17 cellular contexts compared by ENCODE assay signal in genomic region chr11:30553521-30554110, GRCh38. TPM values are rescaled to one million over a fixed set of nuclear protein-coding genes. Genes with fewer than 3 reads are reported as not detected.
A peak's percentile ranks its signal among the peaks of the same experiment; 100 is the strongest.
DNase-seq lines count a peak whose midpoint lies in the region; ATAC-seq and TF ChIP-seq lines count a peak whose summit lies in the region.
"Had no signal": no experiment of that assay in that cellular context is flagged by ENCODE, and none has a peak within 500 bp of the region (broad histone marks: within the 10 kb centered on the region; RNA-seq: fewer than 3 reads in every experiment).

No MANE protein-coding gene starts in this region.

- DNase-seq in NT2/D1 (ENCODE audit: low read depth, low spot score) = peak; percentile 27
- no peak for DNase-seq in endothelial cell (ENCODE audit: low spot score)
- no peak for DNase-seq in mesothelial cell of epicardium (ENCODE audit: low spot score in 2 of 2, unreplicated experiment in 2 of 2)
- no peak for DNase-seq in stimulated activated CD8-positive, alpha-beta memory T cell treated with anti-CD3 and anti-CD28 coated beads, Interleukin-4, amount 100 ng/mL, for 48 hours
- no peak for DNase-seq in substantia nigra (lab: John Stamatoyannopoulos, UW)
- DNase-seq in stimulated activated naive CD8-positive, alpha-beta T cell treated with anti-CD3 and anti-CD28 coated beads, Interleukin-15, amount 100 ng/mL, for 72 hours = no peak
- no peak for DNase-seq in SK-N-DZ (ENCODE audit: low spot score)
- DNase-seq: BE2C; CD4-positive, alpha-beta T cell; EL; MV-4-11; NCI-H2029 treated with DMSO at 0.1 percent for 48 hours; NCI-H774 had no signal

- TF ChIP-seq CTCF in endothelial cell (IDR thresholded peaks at IDR 0.05; ENCODE audit: unreplicated experiment) (no peak), mesothelial cell of epicardium (IDR thresholded peaks at IDR 0.05; ENCODE audit: unreplicated experiment) (no peak)

- H3K36me3 Mint-ChIP-seq in endothelial cell (ENCODE audit: low read depth, unreplicated experiment) = peaks cover 9% of the 10 kb centered on the region
- H3K36me3 Mint-ChIP-seq in mesothelial cell of epicardium = peaks cover 25% of the 10 kb centered on the region

- H3K9me3 Mint-ChIP-seq in endothelial cell (ENCODE audit: unreplicated experiment) (no peaks in the 10 kb centered on the region), mesothelial cell of epicardium (peaks cover 6% of the 10 kb centered on the region)
- H3K9me3 Mint-ChIP-seq in stimulated activated naive CD8-positive, alpha-beta T cell treated with anti-CD3 and anti-CD28 coated beads, Interleukin-15, amount 100 ng/mL, for 72 hours = peaks cover 0 to 17% of the 10 kb centered on the region in 2 donors
- H3K9me3 Mint-ChIP-seq: CD4-positive, alpha-beta T cell had no signal

- H3K4me3 Mint-ChIP-seq in endothelial cell (ENCODE audit: unreplicated experiment) (peak overlapping the region; percentile 14), mesothelial cell of epicardium (no peak overlapping the region)
- H3K4me3 Mint-ChIP-seq in stimulated activated naive CD8-positive, alpha-beta T cell treated with anti-CD3 and anti-CD28 coated beads, Interleukin-15, amount 100 ng/mL, for 72 hours = no peak overlapping the region
- H3K4me3 Mint-ChIP-seq: CD4-positive, alpha-beta T cell had no signal

- H3K4me3 ChIP-seq in NT2/D1 (ENCODE audit: insufficient read length, low read depth) = no peak overlapping the region
- H3K4me3 ChIP-seq: SK-N-MC had no signal

- peaks cover 91% of the 10 kb centered on the region for H3K27me3 ChIP-seq in NT2/D1 (ENCODE audit: insufficient read depth, insufficient read length)
- H3K27me3 ChIP-seq: BE2C had no signal

- ATAC-seq in stimulated activated naive CD8-positive, alpha-beta T cell treated with anti-CD3 and anti-CD28 coated beads, Interleukin-15, amount 100 ng/mL, for 72 hours = no peak
- ATAC-seq: Panc1 had no signal

- no peaks in the 10 kb centered on the region for H3K4me1 ChIP-seq in NT2/D1 (ENCODE audit: insufficient read depth, insufficient read length)
- H3K4me1 ChIP-seq: BE2C had no signal

- H3K36me3 ChIP-seq in NT2/D1 (ENCODE audit: insufficient read depth, insufficient read length, low read length) = no peaks in the 10 kb centered on the region
- H3K36me3 ChIP-seq: BE2C had no signal

- H3K9me3 ChIP-seq in NT2/D1 (ENCODE audit: insufficient read depth, low read length) = no peaks in the 10 kb centered on the region
- H3K9me3 ChIP-seq: BE2C had no signal

- H3K9ac ChIP-seq in NT2/D1 (ENCODE audit: insufficient read length, low read depth) = no peak overlapping the region

- H3K27ac ChIP-seq in substantia nigra (ENCODE audit: low read depth, low read length, poor library complexity, severe bottlenecking) = no peak overlapping the region
- H3K27ac ChIP-seq: SK-N-MC had no signal

- peaks cover 29% of the 10 kb centered on the region for H3K4me1 Mint-ChIP-seq in endothelial cell (ENCODE audit: unreplicated experiment)
- peaks cover 52% of the 10 kb centered on the region for H3K4me1 Mint-ChIP-seq in mesothelial cell of epicardium
- H3K4me1 Mint-ChIP-seq in stimulated activated naive CD8-positive, alpha-beta T cell treated with anti-CD3 and anti-CD28 coated beads, Interleukin-15, amount 100 ng/mL, for 72 hours = no peaks in the 10 kb centered on the region

- H3K27me3 Mint-ChIP-seq in endothelial cell (ENCODE audit: unreplicated experiment) = peaks cover 4% of the 10 kb centered on the region
- H3K27me3 Mint-ChIP-seq in mesothelial cell of epicardium (ENCODE audit: low read depth) = no peaks in the 10 kb centered on the region
- peaks cover 7% of the 10 kb centered on the region for H3K27me3 Mint-ChIP-seq in stimulated activated naive CD8-positive, alpha-beta T cell treated with anti-CD3 and anti-CD28 coated beads, Interleukin-15, amount 100 ng/mL, for 72 hours
- H3K27me3 Mint-ChIP-seq: CD4-positive, alpha-beta T cell had no signal

- H3K27ac Mint-ChIP-seq in endothelial cell (ENCODE audit: unreplicated experiment) (peak overlapping the region; percentile 57), mesothelial cell of epicardium (peak overlapping the region; percentile 68)
- no peak overlapping the region for H3K27ac Mint-ChIP-seq in stimulated activated naive CD8-positive, alpha-beta T cell treated with anti-CD3 and anti-CD28 coated beads, Interleukin-15, amount 100 ng/mL, for 72 hours
- H3K27ac Mint-ChIP-seq: CD4-positive, alpha-beta T cell had no signal

RNA-seq across cellular contexts. Expression of gene MPPED2, which starts 32.5 kb away (rescaled TPM):
- total RNA-seq in endothelial cell (ENCODE audit: unreplicated experiment) = 50.2 TPM
- total RNA-seq in mesothelial cell of epicardium = 163 to 179 TPM (median 166 TPM) in 3 replicates
- polyA plus RNA-seq in SK-N-DZ (2014; cell fraction: cytosol; rRNA removed) = 14.6 and 17.0 TPM in 2 replicates
- 15.2 and 27.4 TPM in 2 replicates for polyA plus RNA-seq in SK-N-DZ (2014; cell fraction: nucleus; rRNA removed)
- total RNA-seq: NCI-H460 had no signal
- polyA plus RNA-seq: AG04450 had no signal

Comparison
In these comparisons a context has a peak if more than half of its experiments do, and no peak if none do; other contexts are left out.
1. H3K27ac Mint-ChIP-seq: peak in endothelial cell (single experiment) and mesothelial cell of epicardium (single experiment); none in stimulated activated naive CD8-positive, alpha-beta T cell treated with anti-CD3 and anti-CD28 coated beads, Interleukin-15, amount 100 ng/mL, for 72 hours (0 of 2).